ENCODE assay signal across 1 cellular context in genomic region chr1:11735531-11735853, GRCh38.
A peak's percentile ranks its signal among the peaks of the same experiment; 100 is the strongest.
TF ChIP-seq lines count a peak whose summit lies in the region.

No MANE protein-coding gene starts in this region.

TF ChIP-seq in HepG2, 621 proteins besides CTCF, POLR2A, EP300 and RAD21:
- peak; percentile 3; the same call in 1 of the 2 replicates for TF ChIP-seq ARNT2 (CRISPR knock-in tag; IDR thresholded peaks at IDR 0.05; ENCODE audit: low read depth)
- TF ChIP-seq MXI1 (IDR thresholded peaks at IDR 0.05; ENCODE audit: borderline replicate concordance, low read depth, low read length) = no peak
- TF ChIP-seq MAFK (conservative IDR thresholded peaks at IDR 0.05 in 1 of 2, IDR thresholded peaks at IDR 0.05 in 1 of 2; ENCODE audit: low read length in 2 of 2) = peak; percentile 47 to 73
- TF ChIP-seq MAFF (IDR thresholded peaks at IDR 0.05; ENCODE audit: low read depth, low read length) = peak; percentile 40; the same call in 1 of the 2 replicates
- TF ChIP-seq CEBPB (IDR thresholded peaks at IDR 0.05; ENCODE audit: borderline replicate concordance, low read depth, low read length) = peak; percentile 27; the same call in 1 of the 2 replicates
- 0 out of 2 replicates have a peak, but pooled peaks have one; percentile 33 for TF ChIP-seq ZNF879 (CRISPR knock-in tag; IDR thresholded peaks at IDR 0.05)
- no peak for TF ChIP-seq ZNF407 (CRISPR knock-in tag; IDR thresholded peaks at IDR 0.05; ENCODE audit: not compliant biosample characterization)
